ENCODE assay signal across 10 cellular contexts in the genomic region with DNA sequence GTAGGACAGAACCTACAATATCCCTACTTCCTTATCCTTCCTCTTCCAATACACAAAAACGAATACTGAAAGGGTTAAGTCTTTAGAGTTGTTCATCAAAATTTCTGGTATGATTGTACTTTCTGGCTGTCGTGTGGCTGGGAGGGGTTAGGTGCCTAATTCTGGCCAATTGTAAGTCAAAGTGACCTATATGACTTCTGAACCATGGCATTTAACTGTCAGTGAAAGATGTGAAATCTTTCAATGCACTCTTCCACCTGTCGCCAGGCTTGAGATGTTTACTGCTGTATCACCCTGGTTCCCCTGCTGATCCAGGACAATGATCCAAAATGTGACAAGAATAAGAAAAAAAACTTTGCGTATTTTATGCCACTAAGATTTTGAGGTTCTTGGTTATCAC. TPM values are rescaled to one million over a fixed set of nuclear protein-coding genes. Genes with fewer than 3 reads are reported as not detected.
DNase-seq lines count a peak whose midpoint lies in the region; ATAC-seq and TF ChIP-seq lines count a peak whose summit lies in the region.
"Had no signal": no experiment of that assay in that cellular context is flagged by ENCODE, and none has a peak within 500 bp of the region (broad histone marks: within the 10 kb centered on the region; RNA-seq: fewer than 3 reads in every experiment).

No MANE protein-coding gene starts in this region.

- TF ChIP-seq CTCF in GM10248 (IDR thresholded peaks at IDR 0.05; ENCODE audit: control extremely low read depth, extremely low read depth, low read depth, missing control alignments) (no peak), Caco-2 (IDR thresholded peaks at IDR 0.05; ENCODE audit: insufficient read depth in 1 of 2, low read depth in 1 of 2, low read length in 1 of 2, severe bottlenecking in 1 of 2, unreplicated experiment in 1 of 2) (no peak)

- peaks cover 87% of the 10 kb centered on the region for H3K4me1 Mint-ChIP-seq in activated naive CD8-positive, alpha-beta T cell (ENCODE audit: low read depth)
- peaks cover 15% of the 10 kb centered on the region for H3K4me1 Mint-ChIP-seq in Caco-2 (ENCODE audit: low read depth, unreplicated experiment)

- intact Hi-C loops in Caco-2 (cut with micrococcal nuclease; ENCODE audit: unreplicated experiment) = no loop called here

- H3K4me3 ChIP-seq in BLaER1 treated with 17β-estradiol and CSF1 and Interleukin-3, amounts not matched to agents 10 nM and 100 nM = no peak overlapping the region
- H3K4me3 ChIP-seq in Caco-2 (ENCODE audit: low read depth, low read length) = no peak overlapping the region
- H3K4me3 ChIP-seq: prostate gland had no signal

- peak overlapping the region; percentile 57 for H3K4me3 Mint-ChIP-seq in activated naive CD8-positive, alpha-beta T cell
- no peak overlapping the region for H3K4me3 Mint-ChIP-seq in Caco-2 (ENCODE audit: unreplicated experiment)

- CTCF ChIA-PET in GM10248 (lab: Yijun Ruan, JAX) (interaction anchor here (1.0 kb wide), 1 partner anchor 18 kb away, joined by 3 read pairs; no protein-coding TSS in a partner anchor), Caco-2 (lab: Charles Lee) (no interaction called here)

- H3K9me3 ChIP-seq in BLaER1 treated with 17β-estradiol and CSF1 and Interleukin-3, amounts not matched to agents 10 nM and 100 nM (replicated peaks in 1 of 11) = peaks cover 0 to 25% (median 18%) of the 10 kb centered on the region in 11 experiments; a peak in 17 of 22 replicates
- no peaks in the 10 kb centered on the region for H3K9me3 ChIP-seq in Caco-2
- H3K9me3 ChIP-seq: BE2C, prostate gland had no signal

- H3K4me1 ChIP-seq in BLaER1 treated with 17β-estradiol and CSF1 and Interleukin-3, amounts not matched to agents 10 nM and 100 nM = peaks cover 28 to 96% (median 52%) of the 10 kb centered on the region in 10 experiments
- H3K4me1 ChIP-seq in Caco-2 = no peaks in the 10 kb centered on the region

- BruUV-seq in Caco-2 (replicated peaks; lab: Mats Ljungman, UMichigan) = no TSS peak

- ATAC-seq in GM19023 (IDR thresholded peaks at IDR 0.05; ENCODE audit: unreplicated experiment) (peak; percentile 58), HG02798 (IDR thresholded peaks at IDR 0.05; ENCODE audit: poor library complexity, unreplicated experiment) (peak; percentile 31)

- no peak overlapping the region for H3K9ac ChIP-seq in BLaER1 treated with 17β-estradiol and CSF1 and Interleukin-3, amounts not matched to agents 10 nM and 100 nM

- H3K36me3 Mint-ChIP-seq in activated naive CD8-positive, alpha-beta T cell = peaks cover 2% of the 10 kb centered on the region
- H3K36me3 Mint-ChIP-seq in Caco-2 (ENCODE audit: insufficient read depth, unreplicated experiment) = peaks cover 14% of the 10 kb centered on the region

- peaks cover 17 to 74% (median 46%) of the 10 kb centered on the region in 11 experiments; a peak in 21 of 22 replicates for H3K36me3 ChIP-seq in BLaER1 treated with 17β-estradiol and CSF1 and Interleukin-3, amounts not matched to agents 10 nM and 100 nM
- peaks cover 1% of the 10 kb centered on the region; the same call in 1 of the 2 replicates for H3K36me3 ChIP-seq in Caco-2 (ENCODE audit: control insufficient read depth, insufficient read depth, low read length)
- H3K36me3 ChIP-seq: BE2C, prostate gland had no signal

- peak overlapping the region; percentile 2 to 47 (median 36); a peak in 17 of 22 replicates for H3K4me2 ChIP-seq in BLaER1 treated with 17β-estradiol and CSF1 and Interleukin-3, amounts not matched to agents 10 nM and 100 nM

- H3K27me3 ChIP-seq in BLaER1 treated with 17β-estradiol and CSF1 and Interleukin-3, amounts not matched to agents 10 nM and 100 nM = no peaks in the 10 kb centered on the region
- H3K27me3 ChIP-seq in Caco-2 (replicated peaks; ENCODE audit: control insufficient read depth, insufficient read depth, low read length) = no peaks in the 10 kb centered on the region
- H3K27me3 ChIP-seq: BE2C had no signal

- 0 out of 22 replicates have a peak overlapping the region, but pooled peaks of 1 of the 11 experiments have one; percentile 7 for H3K27ac ChIP-seq in BLaER1 treated with 17β-estradiol and CSF1 and Interleukin-3, amounts not matched to agents 10 nM and 100 nM
- H3K27ac ChIP-seq: prostate gland had no signal

- H3K27me3 Mint-ChIP-seq in activated naive CD8-positive, alpha-beta T cell = no peaks in the 10 kb centered on the region
- H3K27me3 Mint-ChIP-seq in Caco-2 (ENCODE audit: insufficient read depth, unreplicated experiment) = no peaks in the 10 kb centered on the region

- no peaks in the 10 kb centered on the region for H3K9me3 Mint-ChIP-seq in activated naive CD8-positive, alpha-beta T cell (ENCODE audit: low read depth)
- no peaks in the 10 kb centered on the region for H3K9me3 Mint-ChIP-seq in Caco-2 (ENCODE audit: unreplicated experiment)

- no peak for DNase-seq in A172 (ENCODE audit: low spot score)
- no peak for DNase-seq in GM10248 (ENCODE audit: extremely low spot score)
- no peak for DNase-seq in activated CD8-positive, alpha-beta memory T cell treated with anti-CD3 and anti-CD28 coated beads, Interleukin-2, amount 50 U/mL, for 4 hours
- DNase-seq in Caco-2 = no peak
- DNase-seq: BE2C had no signal

- H4K20me1 ChIP-seq in BLaER1 treated with 17β-estradiol and CSF1 and Interleukin-3, amounts not matched to agents 10 nM and 100 nM = peaks cover 54 to 100% (median 99%) of the 10 kb centered on the region in 11 experiments

- POLR2A ChIA-PET in GM10248 (lab: Yijun Ruan, JAX) = no interaction called here
- POLR2A ChIA-PET in Caco-2 (lab: Charles Lee) = no interaction called here

- peak overlapping the region; percentile 77 for H3K27ac Mint-ChIP-seq in activated naive CD8-positive, alpha-beta T cell
- no peak overlapping the region for H3K27ac Mint-ChIP-seq in Caco-2 (ENCODE audit: unreplicated experiment)

RNA-seq across cellular contexts. Expression of gene EPC1, which starts 20.8 kb away (rescaled TPM):
- total RNA-seq in A172 (2014; rRNA removed; shearing (Covaris generic)) = 8.9 and 22.2 TPM in 2 replicates
- total RNA-seq in Caco-2 (2022) = 36.6 and 37.3 TPM in 2 replicates
